1 cellular context compared by ENCODE assay signal in genomic region chr2:30777662-30778505, GRCh38.
TF ChIP-seq lines count a peak whose summit lies in the region.

No MANE protein-coding gene starts in this region.

TF ChIP-seq in GM23338, 12 proteins besides CTCF, POLR2A, EP300 and RAD21 (continued from another document):
- TF ChIP-seq ZNF462 (CRISPR knock-in tag; IDR thresholded peaks at IDR 0.05) (no peak), REST (IDR thresholded peaks at IDR 0.05; ENCODE audit: unreplicated experiment) (no peak), EZH2phosphoT487 (IDR thresholded peaks at IDR 0.05; ENCODE audit: unreplicated experiment) (no peak)
